Comparison of ENCODE assay signal across 8 cellular contexts in the genomic region with DNA sequence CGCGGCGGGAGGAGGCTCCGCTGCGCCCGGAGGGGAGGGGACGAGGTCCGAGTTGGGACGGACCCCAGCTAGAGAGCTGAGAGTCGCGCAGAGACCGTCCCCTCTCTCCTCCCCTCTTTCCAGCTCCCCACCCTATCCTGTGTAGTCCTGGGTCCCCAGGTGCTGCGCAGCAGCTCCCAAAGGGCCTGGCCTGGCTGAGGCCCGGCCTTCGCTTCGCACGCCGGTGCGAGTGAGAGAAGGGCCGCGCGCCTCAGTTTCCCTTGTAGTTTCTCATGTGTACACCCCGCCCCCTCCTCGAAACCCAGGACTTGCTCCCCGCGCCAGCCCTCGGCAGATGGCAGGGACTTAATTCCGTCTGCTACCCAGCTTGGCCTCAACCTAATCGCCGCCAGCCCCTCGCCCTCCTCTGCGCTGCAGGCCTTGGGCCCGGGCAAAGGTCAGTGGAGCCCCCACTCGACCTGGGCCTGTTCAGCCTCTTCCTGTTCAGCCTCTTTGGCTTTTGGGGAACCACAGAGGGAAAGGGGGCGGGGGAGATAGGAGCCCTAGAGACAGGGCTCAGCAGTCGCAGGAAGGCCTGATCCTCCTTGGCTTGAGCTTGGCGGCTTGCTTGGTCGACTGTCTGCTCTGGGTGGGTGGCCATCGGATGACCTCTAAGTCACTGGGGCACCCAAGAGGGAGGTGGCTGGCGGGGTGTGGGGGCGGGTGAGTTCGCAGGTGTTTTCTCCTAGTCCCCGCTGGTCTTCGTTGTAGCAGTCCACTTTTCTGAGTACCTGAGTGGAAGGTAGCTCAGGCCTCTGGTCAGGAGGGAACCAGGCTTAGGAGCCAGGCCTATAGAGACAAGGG. TPM values are rescaled to one million over a fixed set of nuclear protein-coding genes. Genes with fewer than 3 reads are reported as not detected.
DNase-seq lines count a peak whose midpoint lies in the region; ATAC-seq, FAIRE-seq and TF ChIP-seq lines count a peak whose summit lies in the region.

No MANE protein-coding gene starts in this region.

- no peak for TF ChIP-seq POLR2A in IMR-90 (IDR thresholded peaks at IDR 0.05; ENCODE audit: low read depth, low read length)
- no peak for TF ChIP-seq POLR2A in H1 (IDR thresholded peaks at IDR 0.05; ENCODE audit: control extremely low read depth in 1 of 2, low read depth in 2 of 2, low read length in 2 of 2)
- TF ChIP-seq POLR2A in vagina (IDR thresholded peaks at IDR 0.05): no peak

- H2BK15ac ChIP-seq in IMR-90 (ENCODE audit: low read depth, low read length) (no peak overlapping the region), H1 (ENCODE audit: low read length) (no peak overlapping the region)

- H3K23ac ChIP-seq in IMR-90 (ENCODE audit: low read depth, low read length): peak overlapping the region; percentile 82; the same call in 1 of the 2 replicates
- H3K23ac ChIP-seq in H1 (ENCODE audit: insufficient read length): no peak overlapping the region

- no peak for FAIRE-seq in H1 (lab: Jason Lieb, UNC)

- H3K9me1 ChIP-seq in IMR-90 (ENCODE audit: insufficient read depth, low read length): no peaks in the 10 kb centered on the region

- H2AFZ ChIP-seq in IMR-90 (replicated peaks; ENCODE audit: low read length, poor library complexity) (peak overlapping the region; percentile 97), H1 (ENCODE audit: low read length) (no peak overlapping the region)

- POLR2A ChIA-PET in IMR-90 (lab: Charles Lee; ENCODE audit: unreplicated experiment) (interaction anchor here (0.5 kb wide), 1 partner anchor 224 kb away, joined by 3 read pairs; no protein-coding TSS in a partner anchor), H1 (lab: Charles Lee; ENCODE audit: partially characterized antibody) (interaction anchor here (0.6 to 11.6 kb wide), 16 partner anchors 12 to 553 kb away, joined by 3 to 213 read pairs (median 5); partner anchors contain the start of genes CGN, PI4KB, PSMB4 and RFX5)

- CTCF ChIA-PET in IMR-90 (lab: Yijun Ruan, JAX) (interaction anchor here (0.6 kb wide), 1 partner anchor 118 kb away, joined by 3 read pairs; no protein-coding TSS in a partner anchor), H1 (lab: Charles Lee; ENCODE audit: partially characterized antibody) (interaction anchor here (0.5 to 2.1 kb wide), 8 partner anchors 9 to 210 kb away, joined by 3 to 14 read pairs (median 4); no protein-coding TSS in a partner anchor)

- no TSS peak for BruUV-seq in IMR-90 (replicated peaks; lab: Mats Ljungman, UMichigan)

- in situ Hi-C loops in IMR-90 (cut with MboI; ENCODE audit: low sequenced_read_pairs): no loop called here

- dilution Hi-C loops in IMR-90 (cut with HindIII; ENCODE audit: low sequenced_read_pairs, unreplicated experiment): no loop called here

- peaks cover 25% of the 10 kb centered on the region; the same call in 1 of the 2 replicates for H4K20me1 ChIP-seq in IMR-90 (ENCODE audit: insufficient read depth, low read length)
- peaks cover 3 to 16% of the 10 kb centered on the region in 2 experiments for H4K20me1 ChIP-seq in H1 (replicated peaks in 1 of 2; ENCODE audit: control insufficient read depth in 1 of 2, insufficient read depth in 2 of 2, low read length in 2 of 2)

- H2AK5ac ChIP-seq in IMR-90 (ENCODE audit: low read depth, low read length) (peak overlapping the region; percentile 78), H1 (ENCODE audit: low read depth, low read length) (0 out of 2 replicates have a peak overlapping the region, but pooled peaks have one; percentile 68)

- H4K91ac ChIP-seq in IMR-90 (ENCODE audit: insufficient read depth, low read depth, low read length): peak overlapping the region; percentile 58
- H4K91ac ChIP-seq in H1 (replicated peaks; ENCODE audit: insufficient read length, low read length): peak overlapping the region; percentile 42

- H3K27ac ChIP-seq in IMR-90 (ENCODE audit: insufficient read depth, low read length) (peak overlapping the region; percentile 62), WERI-Rb-1 (peak overlapping the region; percentile 100), H1 (ENCODE audit: low read depth, low read length) (peak overlapping the region; percentile 85), vagina (peak overlapping the region; percentile 96)

- peak overlapping the region; percentile 80 for H2BK5ac ChIP-seq in IMR-90 (ENCODE audit: low read depth, low read length, poor library complexity, severe bottlenecking)
- H2BK5ac ChIP-seq in H1 (ENCODE audit: low read depth, low read length): peak overlapping the region; percentile 85

- H3K9ac ChIP-seq in ES-I3 (ENCODE audit: low read depth, low read length): peak overlapping the region; percentile 95
- H3K9ac ChIP-seq in IMR-90 (ENCODE audit: low read depth, low read length): peak overlapping the region; percentile 61
- H3K9ac ChIP-seq in H1 (replicated peaks in 1 of 4; ENCODE audit: extremely low read depth in 1 of 4, low read depth in 3 of 4, low read length in 3 of 4): peak overlapping the region; percentile 79 to 87 (median 86)

- no peak overlapping the region for H2BK120ac ChIP-seq in IMR-90 (ENCODE audit: low read depth, low read length)
- no peak overlapping the region for H2BK120ac ChIP-seq in H1 (replicated peaks; ENCODE audit: low read depth, low read length)

- intact Hi-C loops in IMR-90 (cut with micrococcal nuclease): no loop called here
- intact Hi-C loops in mucosa of descending colon (cut with DNase I, micrococcal nuclease): no loop called here
- intact Hi-C loops in vagina (cut with DNase I): loop anchor here (1.0 to 5.0 kb wide), 2 partner anchors 44 to 59 kb away; partner anchors contain the start of gene PI4KB

- H3K79me2 ChIP-seq in H1 (ENCODE audit: control insufficient read depth in 1 of 2, insufficient read depth in 2 of 2, low read length in 2 of 2): peaks cover 0 to 34% of the 10 kb centered on the region in 2 experiments; a peak in 2 of 4 replicates

- H3K18ac ChIP-seq in IMR-90 (ENCODE audit: low read depth, low read length) (no peak overlapping the region), H1 (ENCODE audit: extremely low read depth, low read length) (peak overlapping the region; percentile 78; the same call in 1 of the 2 replicates)

- peak overlapping the region; percentile 60 for H3K4me2 ChIP-seq in IMR-90 (ENCODE audit: low read depth, low read length)
- peak overlapping the region; percentile 88 for H3K4me2 ChIP-seq in H1 (ENCODE audit: insufficient read depth in 1 of 2, low read depth in 2 of 2, low read length in 2 of 2)

- H3K4me3 ChIP-seq in IMR-90 (ENCODE audit: insufficient read depth, low read depth, low read length) (peak overlapping the region; percentile 59), WERI-Rb-1 (ENCODE audit: low read depth, low read length) (peak overlapping the region; percentile 67), H1 (ENCODE audit: extremely low read depth in 1 of 4, insufficient read depth in 2 of 4, low read depth in 3 of 4, low read length in 4 of 4) (peak overlapping the region; percentile 77 to 96 (median 86)), mucosa of descending colon (peak overlapping the region; percentile 56), vagina (peak overlapping the region; percentile 52 to 81)

- 11% methylated on average over 15 of the region's 44 CpGs; no CpG with 5 or more reads in 1 of the 2 experiments for WGBS in IMR-90 (ENCODE audit: extremely low coverage in 2 of 2, insufficient read length in 1 of 2), 2 experiments
- 8% methylated on average over 26 of the region's 44 CpGs; no CpG with 5 or more reads in 1 of the 2 experiments for WGBS in H1 (ENCODE audit: extremely low coverage in 1 of 2, insufficient coverage in 1 of 2, insufficient read length in 1 of 2, insufficient replicate concordance in 2 of 2, low coverage in 1 of 2, low lambda C conversion rate in 2 of 2, missing lambda C conversion rate in 1 of 2), 2 experiments

- no peak; the same call in none of the 2 replicates for ATAC-seq in IMR-90 (ENCODE audit: low read depth)
- peak; percentile 2 for ATAC-seq in mucosa of descending colon
- no peak for ATAC-seq in GM19395 (IDR thresholded peaks at IDR 0.05; ENCODE audit: unreplicated experiment)

- peak overlapping the region; percentile 99 for H2AK9ac ChIP-seq in IMR-90 (replicated peaks; ENCODE audit: low read depth, low read length, poor library complexity)

- H4K5ac ChIP-seq in IMR-90 (ENCODE audit: low read depth, low read length) (peak overlapping the region; percentile 21; the same call in 1 of the 2 replicates), H1 (ENCODE audit: insufficient read length, low read depth, low read length) (peak overlapping the region; percentile 74)

- H3K4me1 ChIP-seq in ES-I3 (ENCODE audit: insufficient read depth, low read length): 0 out of 2 replicates have a peak, but pooled peaks cover 4% of the 10 kb centered on the region
- peaks cover 5% of the 10 kb centered on the region; the same call in 1 of the 2 replicates for H3K4me1 ChIP-seq in IMR-90 (ENCODE audit: control insufficient read depth, insufficient read depth, low read length)
- peaks cover 5 to 9% (median 7%) of the 10 kb centered on the region in 4 experiments; a peak in 5 of 7 replicates for H3K4me1 ChIP-seq in H1 (replicated peaks in 1 of 4; ENCODE audit: control insufficient read depth in 3 of 4, insufficient read depth in 4 of 4, low read length in 3 of 4)
- peaks cover 5% of the 10 kb centered on the region for H3K4me1 ChIP-seq in mucosa of descending colon (ENCODE audit: low read depth)
- H3K4me1 ChIP-seq in vagina: peaks cover 23% of the 10 kb centered on the region

- TF ChIP-seq RAD21 in IMR-90 (IDR thresholded peaks at IDR 0.05; ENCODE audit: low read length) (no peak), H1 (IDR thresholded peaks at IDR 0.05 in 1 of 2, conservative IDR thresholded peaks at IDR 0.05 in 1 of 2; ENCODE audit: low read depth in 2 of 2, low read length in 2 of 2) (no peak)

- no peak overlapping the region for H2BK12ac ChIP-seq in H1 (ENCODE audit: low read depth, low read length)

- H3K56ac ChIP-seq in IMR-90 (ENCODE audit: extremely low read depth, insufficient read depth, low read length) (peak overlapping the region; percentile 46), H1 (replicated peaks; ENCODE audit: insufficient read length, low read depth, low read length) (peak overlapping the region; percentile 97)

- peaks cover 9% of the 10 kb centered on the region for H3K23me2 ChIP-seq in H1 (ENCODE audit: low read depth, low read length)

- TF ChIP-seq CTCF in IMR-90 (conservative IDR thresholded peaks at IDR 0.05; ENCODE audit: low read depth, low read length) (no peak), WERI-Rb-1 (IDR thresholded peaks at IDR 0.05; ENCODE audit: low read depth, low read length) (0 out of 2 replicates have a peak, but pooled peaks have one; percentile 11), H1 (IDR thresholded peaks at IDR 0.05; ENCODE audit: control extremely low read depth in 1 of 3, insufficient read depth in 1 of 3, low read depth in 1 of 3, low read length in 3 of 3) (no peak), mucosa of descending colon (IDR thresholded peaks at IDR 0.05) (no peak), vagina (IDR thresholded peaks at IDR 0.05) (no peak)

- H2BK20ac ChIP-seq in IMR-90 (ENCODE audit: low read depth, low read length): no peak overlapping the region
- H2BK20ac ChIP-seq in H1 (ENCODE audit: low read length): no peak overlapping the region

- DNase-seq in IMR-90: no peak
- DNase-seq in WERI-Rb-1: peak; percentile 98
- peak in 1 of 2 experiments; percentile 64 for DNase-seq in H1 (ENCODE audit: low read depth in 1 of 2, low spot score in 2 of 2)
- DNase-seq in mucosa of descending colon: peak; percentile 48 to 73 (median 60)
- no peak for DNase-seq in vagina (ENCODE audit: extremely low spot score in 2 of 2)
- no peak for DNase-seq in NK-92 treated with Interleukin-12 subunit alpha and Interleukin-12 subunit beta, amount 100 ng/mL, for 24 hours (lab: John Stamatoyannopoulos, UW)

- no peaks in the 10 kb centered on the region for H3K9me3 ChIP-seq in ES-I3 (ENCODE audit: control insufficient read depth, insufficient read depth, low read length)
- no peaks in the 10 kb centered on the region for H3K9me3 ChIP-seq in IMR-90 (ENCODE audit: control insufficient read depth, insufficient read depth, low read length)
- H3K9me3 ChIP-seq in WERI-Rb-1 (ENCODE audit: severe bottlenecking): no peaks in the 10 kb centered on the region
- no peaks in the 10 kb centered on the region for H3K9me3 ChIP-seq in H1 (ENCODE audit: insufficient read depth in 2 of 2, low read depth in 1 of 2, low read length in 1 of 2)
- H3K9me3 ChIP-seq in mucosa of descending colon: no peaks in the 10 kb centered on the region
- no peaks in the 10 kb centered on the region for H3K9me3 ChIP-seq in vagina

- no peak for TF ChIP-seq EP300 in H1 (IDR thresholded peaks at IDR 0.05; ENCODE audit: borderline replicate concordance in 1 of 2, low read depth in 2 of 2, low read length in 2 of 2)

- peak overlapping the region; percentile 61 for H3K4ac ChIP-seq in IMR-90 (ENCODE audit: low read depth, low read length)
- H3K4ac ChIP-seq in H1 (replicated peaks; ENCODE audit: insufficient read length, low read depth, low read length): peak overlapping the region; percentile 74

- H4K8ac ChIP-seq in IMR-90 (ENCODE audit: low read depth in 2 of 2, low read length in 2 of 2) (peak overlapping the region; percentile 66 to 76; a peak in 3 of 4 replicates), H1 (ENCODE audit: extremely low read depth, insufficient read depth, low read length) (peak overlapping the region; percentile 93; the same call in 1 of the 2 replicates)

- H3K27me3 ChIP-seq in IMR-90 (ENCODE audit: control insufficient read depth, insufficient read depth, low read length) (no peaks in the 10 kb centered on the region), WERI-Rb-1 (ENCODE audit: insufficient read depth, low read depth, severe bottlenecking) (no peaks in the 10 kb centered on the region), H1 (replicated peaks in 1 of 4; ENCODE audit: control insufficient read depth in 3 of 4, extremely low read depth in 1 of 4, insufficient read depth in 3 of 4, low read length in 3 of 4) (no peaks in the 10 kb centered on the region), vagina (no peaks in the 10 kb centered on the region)

- peak overlapping the region; percentile 87 for H3K14ac ChIP-seq in IMR-90 (replicated peaks; ENCODE audit: low read depth, low read length)
- H3K14ac ChIP-seq in H1 (ENCODE audit: insufficient read length): no peak overlapping the region

- H3K79me1 ChIP-seq in IMR-90 (ENCODE audit: low read depth in 1 of 2, low read length in 2 of 2) (peaks cover 13 to 55% of the 10 kb centered on the region in 2 experiments), H1 (ENCODE audit: low read depth, low read length) (peaks cover 8% of the 10 kb centered on the region; the same call in 1 of the 2 replicates)

- peaks cover 22% of the 10 kb centered on the region for H3K36me3 ChIP-seq in ES-I3 (ENCODE audit: insufficient read depth, low read length)
- H3K36me3 ChIP-seq in IMR-90 (ENCODE audit: control insufficient read depth, insufficient read depth, low read length): peaks cover 25% of the 10 kb centered on the region
- H3K36me3 ChIP-seq in WERI-Rb-1: peaks cover 57% of the 10 kb centered on the region
- H3K36me3 ChIP-seq in H1 (ENCODE audit: control insufficient read depth in 2 of 4, insufficient read depth in 4 of 4, low read length in 3 of 4): peaks cover 20 to 30% (median 24%) of the 10 kb centered on the region in 4 experiments
- peaks cover 7% of the 10 kb centered on the region for H3K36me3 ChIP-seq in mucosa of descending colon (ENCODE audit: low read depth)
- H3K36me3 ChIP-seq in vagina: peaks cover 0 to 23% of the 10 kb centered on the region in 2 donors

RNA-seq across cellular contexts. Expression of gene ZNF687, which starts 1.0 kb away (rescaled TPM):
- total RNA-seq in IMR-90 (2012; rRNA removed) (5.7 and 6.4 TPM in 2 replicates), mucosa of descending colon (10 to 100 TPM; 22.6 to 31.8 (median 29.7) TPM), vagina (26.8 TPM)
- polyA plus RNA-seq in IMR-90 (2012; rRNA removed) (10.8 and 13.7 TPM in 2 replicates), H1 (2011; rRNA removed) (69.9 and 91.9 TPM in 2 replicates)
- 5.8 and 12.6 TPM in 2 replicates for polyA plus RNA-seq in IMR-90 (2012; cell fraction: cytosol; rRNA removed)
- 22.7 and 52.2 TPM in 2 replicates for polyA plus RNA-seq in IMR-90 (2012; cell fraction: nucleus; rRNA removed; ENCODE audit: low replicate concordance)
- 43.0 and 45.9 TPM in 2 replicates for total RNA-seq in H1 (2021; fragmentation: NEBNext Ultra II Directional; extraction: Animal tissue kit (Norgen Biotek cat#: 25700))
- 47.7 TPM for polyA plus RNA-seq in H1 (2011; cell fraction: cytosol; rRNA removed)
- 90.8 TPM for polyA plus RNA-seq in H1 (2011; cell fraction: nucleus; rRNA removed)
- polyA plus RNA-seq in H1 (2012, experiment 1 of 2): 30.8 to 47.7 TPM (median 40.3 TPM) in 4 replicates
- polyA plus RNA-seq in H1 (2012, experiment 2 of 2): 35.9 TPM
- 26.5 TPM for polyA plus RNA-seq in H1 (2013, experiment 1 of 2)
- polyA plus RNA-seq in H1 (2013, experiment 2 of 2): 24.7 TPM
- 64.9 and 87.9 TPM in 2 replicates for polyA minus RNA-seq in H1 (2011; rRNA and poly(A)+ RNA removed)
- polyA minus RNA-seq in H1 (2011; cell fraction: cytosol; rRNA and poly(A)+ RNA removed): 65.9 TPM
- polyA minus RNA-seq in H1 (2011; cell fraction: nucleus; rRNA and poly(A)+ RNA removed): 80.7 TPM

RNA-seq across cellular contexts. Expression of gene PSMD4, which starts 28.6 kb away (rescaled TPM):
- total RNA-seq in IMR-90 (2012; rRNA removed): 289 and 349 TPM in 2 replicates
- polyA plus RNA-seq in IMR-90 (2012; rRNA removed): 282 and 314 TPM in 2 replicates
- polyA plus RNA-seq in IMR-90 (2012; cell fraction: cytosol; rRNA removed): 247 and 276 TPM in 2 replicates
- polyA plus RNA-seq in IMR-90 (2012; cell fraction: nucleus; rRNA removed; ENCODE audit: low replicate concordance): 150 and 155 TPM in 2 replicates
- total RNA-seq in H1 (2021; fragmentation: NEBNext Ultra II Directional; extraction: Animal tissue kit (Norgen Biotek cat#: 25700)): 216 and 226 TPM in 2 replicates
- 284 and 293 TPM in 2 replicates for polyA plus RNA-seq in H1 (2011; rRNA removed)
- polyA plus RNA-seq in H1 (2011; cell fraction: cytosol; rRNA removed): 398 TPM
- polyA plus RNA-seq in H1 (2011; cell fraction: nucleus; rRNA removed): 215 TPM
- polyA plus RNA-seq in H1 (2012, experiment 1 of 2): 274 to 370 TPM (median 317 TPM) in 4 replicates
- polyA plus RNA-seq in H1 (2012, experiment 2 of 2): 118 TPM
- 147 TPM for polyA plus RNA-seq in H1 (2013, experiment 1 of 2)
- 149 TPM for polyA plus RNA-seq in H1 (2013, experiment 2 of 2)
- 230 and 254 TPM in 2 replicates for polyA minus RNA-seq in H1 (2011; rRNA and poly(A)+ RNA removed)
- 86.2 TPM for polyA minus RNA-seq in H1 (2011; cell fraction: cytosol; rRNA and poly(A)+ RNA removed)
- 63.5 TPM for polyA minus RNA-seq in H1 (2011; cell fraction: nucleus; rRNA and poly(A)+ RNA removed)
- 100 to 1,000 TPM in 1 of 3 donors, 10 to 100 TPM in 2; 90.2 to 150 (median 95.1) TPM for total RNA-seq in mucosa of descending colon
- total RNA-seq in vagina: 118 TPM

RNA-seq across cellular contexts. Expression of gene PI4KB, which starts 44.1 kb away (rescaled TPM):
- total RNA-seq in IMR-90 (2012; rRNA removed) (77.2 and 94.5 TPM in 2 replicates), mucosa of descending colon (10 to 100 TPM; 57.9 to 77.2 (median 58.9) TPM), vagina (69.0 TPM)
- polyA plus RNA-seq in IMR-90 (2012; rRNA removed) (82.4 and 91.5 TPM in 2 replicates), H1 (2011; rRNA removed) (33.1 and 37.1 TPM in 2 replicates)
- 47.9 and 66.0 TPM in 2 replicates for polyA plus RNA-seq in IMR-90 (2012; cell fraction: cytosol; rRNA removed)
- polyA plus RNA-seq in IMR-90 (2012; cell fraction: nucleus; rRNA removed; ENCODE audit: low replicate concordance): 103 and 135 TPM in 2 replicates
- total RNA-seq in H1 (2021; fragmentation: NEBNext Ultra II Directional; extraction: Animal tissue kit (Norgen Biotek cat#: 25700)): 30.1 and 31.0 TPM in 2 replicates
- 38.3 TPM for polyA plus RNA-seq in H1 (2011; cell fraction: cytosol; rRNA removed)
- polyA plus RNA-seq in H1 (2011; cell fraction: nucleus; rRNA removed): 68.6 TPM
- polyA plus RNA-seq in H1 (2012, experiment 1 of 2): 25.9 to 30.3 TPM (median 27.6 TPM) in 4 replicates
- 22.8 TPM for polyA plus RNA-seq in H1 (2012, experiment 2 of 2)
- polyA plus RNA-seq in H1 (2013, experiment 1 of 2): 13.7 TPM
- 13.8 TPM for polyA plus RNA-seq in H1 (2013, experiment 2 of 2)
- 75.6 and 82.5 TPM in 2 replicates for polyA minus RNA-seq in H1 (2011; rRNA and poly(A)+ RNA removed)
- polyA minus RNA-seq in H1 (2011; cell fraction: cytosol; rRNA and poly(A)+ RNA removed): 39.6 TPM
- polyA minus RNA-seq in H1 (2011; cell fraction: nucleus; rRNA and poly(A)+ RNA removed): 34.0 TPM

Comparison
In these comparisons a context has a peak if more than half of its experiments do, and no peak if none do; other contexts are left out.
1. DNase-seq: peak in WERI-Rb-1 (single experiment) and mucosa of descending colon (3 of 3); none in IMR-90 (single experiment), vagina (0 of 2) and NK-92 treated with Interleukin-12 subunit alpha and Interleukin-12 subunit beta, amount 100 ng/mL, for 24 hours (single experiment).
2. Peak in every context shown above with its lines, with median percentiles within 50 percentile points of each other: H3K9ac ChIP-seq, H3K27ac ChIP-seq and H3K4me3 ChIP-seq.